13 cellular contexts compared by ENCODE assay signal in genomic region chr14:25108959-25109358, GRCh38. TPM values are rescaled to one million over a fixed set of nuclear protein-coding genes. Genes with fewer than 3 reads are reported as not detected.
A peak's percentile ranks its signal among the peaks of the same experiment; 100 is the strongest.
DNase-seq lines count a peak whose midpoint lies in the region; ATAC-seq and TF ChIP-seq lines count a peak whose summit lies in the region.
"Had no signal": no experiment of that assay in that cellular context is flagged by ENCODE, and none has a peak within 500 bp of the region (broad histone marks: within the 10 kb centered on the region; RNA-seq: fewer than 3 reads in every experiment).

No MANE protein-coding gene starts in this region.

- no peak overlapping the region for H3K9ac ChIP-seq in colonic mucosa (ENCODE audit: low read depth in 2 of 2, low read length in 2 of 2)
- H3K9ac ChIP-seq in skeletal muscle satellite cell (ENCODE audit: low read depth, low read length): peak overlapping the region; percentile 10

- CTCF ChIA-PET in GM10248 (lab: Yijun Ruan, JAX): no interaction called here

- DNase-seq in NCI-H524 (lab: John Stamatoyannopoulos, UW) (peak; percentile 8 to 46), NCI-H524 treated with DMSO at 0.1 percent for 48 hours (lab: John Stamatoyannopoulos, UW) (no peak), NCI-H1105 treated with DMSO at 0.1 percent for 48 hours (lab: John Stamatoyannopoulos, UW) (peak; percentile 53), colonic mucosa (peak; percentile 73), GM10248 (ENCODE audit: extremely low spot score) (no peak), occipital lobe (lab: John Stamatoyannopoulos, UW) (no peak)
- DNase-seq: activated naive CD8-positive, alpha-beta T cell treated with anti-CD3 and anti-CD28 coated beads for 36 hours; EL; hippocampal formation had no signal

- POLR2A ChIA-PET in GM10248 (lab: Yijun Ruan, JAX): no interaction called here

- no peaks in the 10 kb centered on the region for H3K36me3 ChIP-seq in colonic mucosa
- no peaks in the 10 kb centered on the region for H3K36me3 ChIP-seq in skeletal muscle satellite cell (ENCODE audit: insufficient read depth, low read length)
- H3K36me3 ChIP-seq: SJSA1 had no signal

- no peak for ATAC-seq in GM21529 (IDR thresholded peaks at IDR 0.05; ENCODE audit: unreplicated experiment)

- no peaks in the 10 kb centered on the region for H3K27me3 ChIP-seq in colonic mucosa
- no peaks in the 10 kb centered on the region for H3K27me3 ChIP-seq in skeletal muscle satellite cell (ENCODE audit: control insufficient read depth, insufficient read depth, low read length)
- H3K27me3 ChIP-seq: SJSA1 had no signal

- H3K4me2 ChIP-seq in skeletal muscle satellite cell (ENCODE audit: low read length): no peak overlapping the region

- H3K4me1 ChIP-seq in colonic mucosa (no peaks in the 10 kb centered on the region), skeletal muscle satellite cell (ENCODE audit: control insufficient read depth, insufficient read depth, low read length) (peaks cover 29% of the 10 kb centered on the region)
- H3K4me1 ChIP-seq: SJSA1 had no signal

- H3K27ac ChIP-seq in colonic mucosa: no peak overlapping the region
- H3K27ac ChIP-seq: SJSA1 had no signal

- intact Hi-C loops in colonic mucosa (cut with DNase I): no loop called here

- H3K9me3 ChIP-seq in colonic mucosa: no peaks in the 10 kb centered on the region
- H3K9me3 ChIP-seq in skeletal muscle satellite cell (replicated peaks; ENCODE audit: low read length): no peaks in the 10 kb centered on the region
- H3K9me3 ChIP-seq: SJSA1 had no signal

- TF ChIP-seq CTCF in colonic mucosa (IDR thresholded peaks at IDR 0.05) (no peak), GM10248 (IDR thresholded peaks at IDR 0.05; ENCODE audit: control extremely low read depth, extremely low read depth, low read depth, missing control alignments) (no peak)

- no peak overlapping the region for H3K4me3 ChIP-seq in colonic mucosa
- H3K4me3 ChIP-seq in skeletal muscle satellite cell (ENCODE audit: low read length): no peak overlapping the region
- H3K4me3 ChIP-seq: SJSA1 had no signal

RNA-seq across cellular contexts. Expression of gene STXBP6, which starts 59.0 kb away (rescaled TPM):
- total RNA-seq in colonic mucosa: 10 to 100 TPM; 23.7 to 26.1 TPM
- 17.5 and 32.3 TPM in 2 replicates for total RNA-seq in skeletal muscle satellite cell (2012; rRNA removed)
- total RNA-seq in occipital lobe: 11.9 TPM
- total RNA-seq: activated naive CD8-positive, alpha-beta T cell treated with anti-CD3 and anti-CD28 coated beads for 36 hours; M059J had no signal

Comparison
In these comparisons a context has a peak if more than half of its experiments do, and no peak if none do; other contexts are left out.
1. DNase-seq: peak in NCI-H524 (2 of 2), NCI-H1105 treated with DMSO at 0.1 percent for 48 hours (single experiment) and colonic mucosa (single experiment); none in NCI-H524 treated with DMSO at 0.1 percent for 48 hours (single experiment), GM10248 (single experiment) and occipital lobe (single experiment).